In the genomic region with DNA sequence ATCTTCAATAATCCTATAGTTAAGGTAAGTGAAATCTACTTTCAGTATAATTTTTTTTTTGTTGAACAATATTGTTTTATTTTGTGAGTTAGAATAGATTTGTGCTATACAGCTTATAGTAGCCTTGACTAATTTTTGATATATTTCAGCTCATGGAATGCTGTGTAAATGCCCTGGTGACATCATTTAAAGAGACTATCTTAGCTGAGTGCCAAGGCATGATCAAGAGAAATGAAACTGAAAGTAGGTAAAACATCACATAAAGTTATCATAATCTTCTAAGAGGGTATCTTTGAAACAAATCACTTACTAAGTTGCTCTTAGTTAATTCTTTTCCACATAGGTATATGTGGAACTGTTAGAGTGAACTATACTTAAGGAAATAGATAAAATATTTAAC, we compare ENCODE assay signal across 10 cellular contexts. TPM values are rescaled to one million over a fixed set of nuclear protein-coding genes. Genes with fewer than 3 reads are reported as not detected.
DNase-seq lines count a peak whose midpoint lies in the region; ATAC-seq and TF ChIP-seq lines count a peak whose summit lies in the region.
"Had no signal": no experiment of that assay in that cellular context is flagged by ENCODE, and none has a peak within 500 bp of the region (broad histone marks: within the 10 kb centered on the region; RNA-seq: fewer than 3 reads in every experiment).

No MANE protein-coding gene starts in this region.

- TF ChIP-seq CTCF in GM06990 (IDR thresholded peaks at IDR 0.05; ENCODE audit: insufficient read depth, low read length, poor library complexity, severe bottlenecking) (no peak), CD14-positive monocyte (IDR thresholded peaks at IDR 0.05) (no peak)

- peaks cover 2% of the 10 kb centered on the region for H3K36me3 Mint-ChIP-seq in T-helper 17 cell (ENCODE audit: low read depth)
- H3K36me3 Mint-ChIP-seq in CD14-positive monocyte, result peaks cover 56 to 75% of the 10 kb centered on the region in 2 donors

- H3K27me3 Mint-ChIP-seq in T-helper 17 cell, result no peaks in the 10 kb centered on the region
- no peaks in the 10 kb centered on the region for H3K27me3 Mint-ChIP-seq in CD14-positive monocyte (ENCODE audit: low read depth in 3 of 3)

- H3K9me3 ChIP-seq in T-helper 17 cell (ENCODE audit: control insufficient read depth, low read length, poor library complexity, severe bottlenecking), result no peaks in the 10 kb centered on the region

- DNase-seq in GM06990 (ENCODE audit: extremely low read depth, insufficient read length) (peak; percentile 10), T-helper 17 cell (no peak), kidney tubule cell (ENCODE audit: low spot score) (peak; percentile 46), CD14-positive monocyte (ENCODE audit: low spot score) (no peak)
- no peak for DNase-seq in activated CD4-positive, alpha-beta T cell treated with anti-CD3 and anti-CD28 coated beads for 1 hour
- no peak for DNase-seq in stimulated activated CD4-positive, alpha-beta T cell treated with anti-CD3 and anti-CD28 coated beads, Interleukin-4, amount 100 ng/mL, for 4 hours
- DNase-seq: caudate nucleus, PC-9 had no signal

- H3K27me3 ChIP-seq in GM06990 (replicated peaks; ENCODE audit: control insufficient read depth, insufficient read depth, low read length), result no peaks in the 10 kb centered on the region

- H3K27ac Mint-ChIP-seq in T-helper 17 cell, result peak overlapping the region; percentile 84
- H3K27ac Mint-ChIP-seq in CD14-positive monocyte, result no peak overlapping the region

- ATAC-seq in GM21786 (IDR thresholded peaks at IDR 0.05; ENCODE audit: unreplicated experiment) (peak; percentile 73), T-helper 17 cell (peak; percentile 70), esophagus mucosa (no peak)

- H3K9me3 Mint-ChIP-seq in CD14-positive monocyte, result no peaks in the 10 kb centered on the region

- H3K4me3 ChIP-seq in GM06990 (replicated peaks; ENCODE audit: low read depth, low read length), result no peak overlapping the region
- H3K4me3 ChIP-seq: PC-9 had no signal

- no peak overlapping the region for H3K4me3 Mint-ChIP-seq in T-helper 17 cell
- no peak overlapping the region for H3K4me3 Mint-ChIP-seq in CD14-positive monocyte

- peaks cover 4% of the 10 kb centered on the region for H3K36me3 ChIP-seq in GM06990 (ENCODE audit: control insufficient read depth, insufficient read depth, low read length)

- intact Hi-C loops in CD14-positive monocyte (cut with micrococcal nuclease), result no loop called here

- H3K4me1 Mint-ChIP-seq in T-helper 17 cell (peaks cover 14% of the 10 kb centered on the region), CD14-positive monocyte (no peaks in the 10 kb centered on the region)

RNA-seq across cellular contexts. Expression of a gene that starts 51.4 kb away (rescaled TPM):
- total RNA-seq in T-helper 17 cell (10 to 100 TPM; 19.1 to 21.1 TPM), esophagus mucosa (27.7 TPM)
- 10 to 100 TPM; 22.3 to 24.1 TPM for polyA plus RNA-seq in CD14-positive monocyte

Comparison
In these comparisons a context has a peak if more than half of its experiments do, and no peak if none do; other contexts are left out.
1. DNase-seq: peak in GM06990 (single experiment) and kidney tubule cell (single experiment); none in T-helper 17 cell (0 of 3), CD14-positive monocyte (single experiment), activated CD4-positive, alpha-beta T cell treated with anti-CD3 and anti-CD28 coated beads for 1 hour (single experiment) and stimulated activated CD4-positive, alpha-beta T cell treated with anti-CD3 and anti-CD28 coated beads, Interleukin-4, amount 100 ng/mL, for 4 hours (0 of 2).